11 cellular contexts compared by ENCODE assay signal in the genomic region with DNA sequence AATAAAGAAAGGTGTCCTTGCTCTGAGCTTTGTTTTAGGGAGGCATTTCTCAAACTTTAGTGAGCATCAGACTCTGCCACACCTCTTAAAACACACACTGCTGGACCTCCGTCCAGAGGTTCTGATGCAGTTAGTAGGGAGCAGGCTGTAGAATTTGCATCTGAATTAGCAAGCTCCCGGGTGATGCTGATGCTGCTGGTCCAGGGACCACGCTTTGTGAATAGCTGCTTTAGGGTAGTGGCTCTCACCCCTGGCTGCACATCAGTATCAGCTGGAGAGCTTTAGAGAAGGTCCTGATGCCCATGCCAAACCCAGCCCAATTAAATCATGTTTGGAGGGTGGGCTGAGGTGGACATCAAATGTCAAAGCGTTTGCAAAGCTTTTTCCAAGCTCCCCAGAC. TPM values are rescaled to one million over a fixed set of nuclear protein-coding genes. Genes with fewer than 3 reads are reported as not detected.
DNase-seq lines count a peak whose midpoint lies in the region; ATAC-seq, FAIRE-seq and TF ChIP-seq lines count a peak whose summit lies in the region.
"Had no signal": no experiment of that assay in that cellular context is flagged by ENCODE, and none has a peak within 500 bp of the region (broad histone marks: within the 10 kb centered on the region; RNA-seq: fewer than 3 reads in every experiment).

No MANE protein-coding gene starts in this region.

- intact Hi-C loops in dorsolateral prefrontal cortex (cut with DNase I): no loop called here

- TF ChIP-seq CTCF in A549 (IDR thresholded peaks at IDR 0.05) (no peak), dorsolateral prefrontal cortex (IDR thresholded peaks at IDR 0.05 in 54 of 56, conservative IDR thresholded peaks at IDR 0.05 in 2 of 56; ENCODE audit: low read depth in 1 of 56, partially characterized antibody in 56 of 56) (no peak), neural progenitor cell (IDR thresholded peaks at IDR 0.05) (no peak)

- no peak overlapping the region for H3K9ac ChIP-seq in neural progenitor cell

- H3K27me3 Mint-ChIP-seq in neural progenitor cell (ENCODE audit: insufficient read depth, low read depth): peaks cover 2% of the 10 kb centered on the region

- no peaks in the 10 kb centered on the region for H3K9me3 Mint-ChIP-seq in neural progenitor cell

- POLR2A ChIA-PET in A549 (lab: Yijun Ruan, JAX): no interaction called here

- H3K36me3 ChIP-seq in H7 (replicated peaks; ENCODE audit: control insufficient read depth, insufficient read depth, low read length): no peaks in the 10 kb centered on the region
- H3K36me3 ChIP-seq in neural progenitor cell: no peaks in the 10 kb centered on the region

- TF ChIP-seq POLR2A in A549 (IDR thresholded peaks at IDR 0.05; ENCODE audit: low read length): no peak

- peaks cover 37% of the 10 kb centered on the region for H3K4me1 Mint-ChIP-seq in neural progenitor cell

- peak overlapping the region; percentile 83 for H3K4me3 Mint-ChIP-seq in neural progenitor cell

- peak overlapping the region; percentile 95 for H2AFZ ChIP-seq in neural progenitor cell (replicated peaks)

- WGBS in A549 (ENCODE audit: missing lambda C conversion rate): 20% methylated on average over 3 of the region's 4 CpGs

- FAIRE-seq in A549 (lab: Jason Lieb, UNC): no peak

- H3K4me3 ChIP-seq in A549 (no peak overlapping the region; the same call in 2 of the 3 replicates), H7 (ENCODE audit: insufficient read depth, low read depth, low read length) (no peak overlapping the region), dorsolateral prefrontal cortex (peak overlapping the region; percentile 48 to 88 (median 70)), neural progenitor cell (peak overlapping the region; percentile 54)

- H3K4me1 ChIP-seq in A549 (no peaks in the 10 kb centered on the region), neural progenitor cell (peaks cover 36% of the 10 kb centered on the region)

- H3K27ac ChIP-seq in A549 (no peak overlapping the region), dorsolateral prefrontal cortex (peak overlapping the region in 48 of 59 donors; percentile 8 to 86 (median 74)), neural progenitor cell (no peak overlapping the region)
- H3K27ac ChIP-seq: body of pancreas had no signal

- DNase-seq in A549 (ENCODE audit: low read depth in 1 of 2, low spot score in 1 of 2) (no peak), H7 (peak; percentile 41), dorsolateral prefrontal cortex (no peak), neural progenitor cell (ENCODE audit: low spot score) (peak; percentile 40), NK-92 (lab: John Stamatoyannopoulos, UW; ENCODE audit: unreplicated experiment) (no peak), NCI-H1694 treated with DMSO at 0.1 percent for 48 hours (lab: John Stamatoyannopoulos, UW) (no peak)
- DNase-seq: body of pancreas, MV-4-11, NCI-H524 treated with DMSO at 0.1 percent for 48 hours had no signal

- ATAC-seq in A549: no peak
- no peak for ATAC-seq in HG03571 (IDR thresholded peaks at IDR 0.05; ENCODE audit: unreplicated experiment)
- no peak for ATAC-seq in HG03460 (IDR thresholded peaks at IDR 0.05; ENCODE audit: unreplicated experiment)

- H4K20me1 ChIP-seq in neural progenitor cell (ENCODE audit: low read depth): no peaks in the 10 kb centered on the region

- H3K79me2 ChIP-seq in neural progenitor cell (ENCODE audit: low read depth): no peaks in the 10 kb centered on the region

- H3K36me3 Mint-ChIP-seq in neural progenitor cell: no peaks in the 10 kb centered on the region

- no peak overlapping the region for H3K27ac Mint-ChIP-seq in neural progenitor cell

- CTCF ChIA-PET in A549 (lab: Yijun Ruan, JAX): interaction anchor here (0.6 to 1.8 kb wide), 7 partner anchors 9 to 128 kb away, joined by 3 to 9 read pairs (median 4); no protein-coding TSS in a partner anchor

- no peaks in the 10 kb centered on the region for H3K9me3 ChIP-seq in A549
- no peaks in the 10 kb centered on the region for H3K9me3 ChIP-seq in neural progenitor cell (ENCODE audit: low read depth)
- H3K9me3 ChIP-seq: body of pancreas had no signal

- TF ChIP-seq RAD21 in A549 (conservative IDR thresholded peaks at IDR 0.05 in 1 of 2, IDR thresholded peaks at IDR 0.05 in 1 of 2): no peak

- H3K27me3 ChIP-seq in H7 (ENCODE audit: control insufficient read depth, insufficient read depth, low read length) (no peaks in the 10 kb centered on the region; the same call in 1 of the 2 replicates), dorsolateral prefrontal cortex (peaks cover 0 to 14% (median 0%) of the 10 kb centered on the region in 45 donors), neural progenitor cell (no peaks in the 10 kb centered on the region)
- H3K27me3 ChIP-seq: body of pancreas had no signal

- TF ChIP-seq EP300 in A549 (IDR thresholded peaks at IDR 0.05): no peak

- peak overlapping the region; percentile 90; the same call in 2 of the 3 replicates for H3K4me2 ChIP-seq in A549
- peak overlapping the region; percentile 73 for H3K4me2 ChIP-seq in neural progenitor cell

- no peaks in the 10 kb centered on the region for H3F3A ChIP-seq in neural progenitor cell (ENCODE audit: low read depth)

TF ChIP-seq in A549, 52 proteins besides CTCF, POLR2A, EP300 and RAD21:
- TF ChIP-seq ZC3H11A (IDR thresholded peaks at IDR 0.05): no peak
- no peak for TF ChIP-seq CBX8 (IDR thresholded peaks at IDR 0.05)
- TF ChIP-seq GATA3 (IDR thresholded peaks at IDR 0.05; ENCODE audit: borderline replicate concordance): no peak
- TF ChIP-seq EHMT2 (IDR thresholded peaks at IDR 0.05; ENCODE audit: low read depth): no peak
- TF ChIP-seq REST (IDR thresholded peaks at IDR 0.05): no peak
- TF ChIP-seq CHD2 (IDR thresholded peaks at IDR 0.05; ENCODE audit: low read length, partially characterized antibody): no peak
- no peak for TF ChIP-seq CEBPB (IDR thresholded peaks at IDR 0.05)
- no peak for TF ChIP-seq HES2 (IDR thresholded peaks at IDR 0.05)
- no peak for TF ChIP-seq ESRRA (IDR thresholded peaks at IDR 0.05; ENCODE audit: borderline replicate concordance, low read length)
- no peak for TF ChIP-seq FOXS1 (CRISPR knock-in tag; IDR thresholded peaks at IDR 0.05)
- no peak for TF ChIP-seq RCOR1 (IDR thresholded peaks at IDR 0.05; ENCODE audit: low read depth, low read length)
- no peak for TF ChIP-seq CHD4 (IDR thresholded peaks at IDR 0.05; ENCODE audit: borderline replicate concordance)
- TF ChIP-seq ZSCAN20 (CRISPR knock-in tag; IDR thresholded peaks at IDR 0.05): no peak
- TF ChIP-seq MAFK (IDR thresholded peaks at IDR 0.05; ENCODE audit: partially characterized antibody): no peak
- no peak for TF ChIP-seq HDAC2 (IDR thresholded peaks at IDR 0.05)
- no peak for TF ChIP-seq MYC (IDR thresholded peaks at IDR 0.05; ENCODE audit: borderline replicate concordance, low read length)
- TF ChIP-seq HOXA7 (CRISPR knock-in tag; IDR thresholded peaks at IDR 0.05): no peak
TF ChIP-seq in A549: peak in this region for 0.

RNA-seq across cellular contexts. Expression of gene HTR2A, which starts 3.6 kb away (rescaled TPM):
- not detected in 2 replicates for polyA plus RNA-seq in A549 (2011; rRNA removed)
- not detected in 2 replicates for polyA plus RNA-seq in A549 (2012; cell fraction: cytosol; rRNA removed)
- not detected in 2 replicates for polyA plus RNA-seq in A549 (2012; cell fraction: nucleus; rRNA removed)
- polyA plus RNA-seq in A549 (2017; fragmentation: RNase III; extraction: RNeasy Plus Mini Kit Qiagen cat#74134 plus additional on column Dnase treatment): not detected in 3 replicates
- not detected in 2 replicates for polyA minus RNA-seq in A549 (2011; rRNA and poly(A)+ RNA removed)
- total RNA-seq in H7 (2014; rRNA removed; shearing (Covaris generic)): 0.04 TPM in 1 of 2 replicates, not detected in the other
- 10 to 100 TPM in 119 of 120 experiments, 1 to 10 TPM in 1; 8.6 to 60.2 (median 33.2) TPM for total RNA-seq in dorsolateral prefrontal cortex
- 0.19 TPM in 1 of 2 replicates, not detected in the other for total RNA-seq in neural progenitor cell (ENCODE audit: low replicate concordance)

Comparison
In these comparisons a context has a peak if more than half of its experiments do, and no peak if none do; other contexts are left out.
1. DNase-seq: peak in H7 (single experiment) and neural progenitor cell (single experiment); none in A549 (0 of 2), dorsolateral prefrontal cortex (0 of 10), NK-92 (single experiment) and NCI-H1694 treated with DMSO at 0.1 percent for 48 hours (single experiment).
2. H3K27ac ChIP-seq: peak in dorsolateral prefrontal cortex (48 of 59); none in A549 (0 of 2) and neural progenitor cell (single experiment).
3. H3K4me3 ChIP-seq: peak in dorsolateral prefrontal cortex (59 of 59) and neural progenitor cell (single experiment); none in A549 (single experiment) and H7 (single experiment).